In the genomic region with DNA sequence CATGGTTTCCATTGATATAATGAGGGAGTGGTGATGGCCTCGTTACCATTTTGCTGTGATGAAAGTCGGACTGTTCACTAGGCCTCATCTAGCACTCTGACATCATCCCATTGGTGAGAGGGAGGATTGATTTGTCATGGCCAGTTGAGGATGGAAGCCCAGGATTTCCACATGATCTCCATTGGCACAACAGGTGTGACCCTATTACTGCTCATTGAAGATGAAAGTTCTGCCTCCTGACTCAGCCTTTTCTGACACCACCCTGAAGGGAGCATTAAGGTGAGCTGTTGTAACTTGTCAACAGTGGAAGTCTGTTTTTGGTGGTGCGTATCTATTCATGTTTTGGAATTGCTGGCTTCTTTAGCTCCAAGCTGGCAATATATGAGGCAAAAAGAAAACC, we compare ENCODE assay signal across 24 cellular contexts.
"Had no signal": no experiment of that assay in that cellular context is flagged by ENCODE, and none has a peak within 500 bp of the region (broad histone marks: within the 10 kb centered on the region; RNA-seq: fewer than 3 reads in every experiment).

No MANE protein-coding gene starts in this region.

- H3K4me2 ChIP-seq: neural progenitor cell had no signal

- H3K4me3 ChIP-seq: colonic mucosa, gastrocnemius medialis, lung, mucosa of descending colon, neural progenitor cell, prostate gland, right atrium auricular region, sigmoid colon, testis, tibial artery had no signal

- H3K36me3 ChIP-seq: colonic mucosa, gastrocnemius medialis, neural progenitor cell, prostate gland, right atrium auricular region, sigmoid colon, tibial artery had no signal

- H3K9me3 ChIP-seq: colonic mucosa, gastrocnemius medialis, mucosa of descending colon, prostate gland, right atrium auricular region, sigmoid colon, testis, tibial artery had no signal

- ATAC-seq: gastrocnemius medialis; left lobe of liver; mucosa of descending colon; naive thymus-derived CD4-positive, alpha-beta T cell; stimulated activated memory B cell treated with anti-CD40 and anti-IgM and Interleukin-4, amounts not matched to agents 10 μg/mL and 1 μg/mL and 100 μg/mL, for 72 hours; stimulated activated naive CD8-positive, alpha-beta T cell treated with anti-CD3 and anti-CD28 coated beads, Interleukin-15, Interleukin-2, amounts not matched to agents 100 U/mL and 50 U/mL, for 24 hours had no signal

- H3K9ac ChIP-seq: neural progenitor cell, parathyroid adenoma had no signal

- H3K27me3 ChIP-seq: colonic mucosa, gastrocnemius medialis, neural progenitor cell, right atrium auricular region, sigmoid colon, testis, tibial artery had no signal

- H3K79me2 ChIP-seq: parathyroid adenoma had no signal

- H2AFZ ChIP-seq: neural progenitor cell, parathyroid adenoma had no signal

- H3K4me1 ChIP-seq: colonic mucosa, gastrocnemius medialis, neural progenitor cell, parathyroid adenoma, prostate gland, right atrium auricular region, sigmoid colon, testis, tibial artery had no signal

- DNase-seq: colonic mucosa; effector CD8-positive, alpha-beta T cell; endodermal cell; erythroblast; gastrocnemius medialis; head of caudate nucleus; kidney; mesenchymal stem cell; mucosa of descending colon; naive thymus-derived CD4-positive, alpha-beta T cell; sigmoid colon; stimulated activated CD4-positive, alpha-beta T cell treated with anti-CD3 and anti-CD28 coated beads, Interleukin-2, amount 100 ng/mL, for 24 hours; stimulated activated CD4-positive, alpha-beta T cell treated with anti-CD3 and anti-CD28 coated beads, Interleukin-4, amount 100 ng/mL, for 24 hours; stimulated activated naive CD8-positive, alpha-beta T cell treated with anti-CD3 and anti-CD28 coated beads, Interleukin-15, Interleukin-2, amounts not matched to agents 100 U/mL and 50 U/mL, for 24 hours; substantia nigra; testis; tibial artery had no signal

- H3K27ac ChIP-seq: colonic mucosa, gastrocnemius medialis, neural progenitor cell, parathyroid adenoma, prostate gland, right atrium auricular region, sigmoid colon, testis, tibial artery had no signal
